In the genomic region with DNA sequence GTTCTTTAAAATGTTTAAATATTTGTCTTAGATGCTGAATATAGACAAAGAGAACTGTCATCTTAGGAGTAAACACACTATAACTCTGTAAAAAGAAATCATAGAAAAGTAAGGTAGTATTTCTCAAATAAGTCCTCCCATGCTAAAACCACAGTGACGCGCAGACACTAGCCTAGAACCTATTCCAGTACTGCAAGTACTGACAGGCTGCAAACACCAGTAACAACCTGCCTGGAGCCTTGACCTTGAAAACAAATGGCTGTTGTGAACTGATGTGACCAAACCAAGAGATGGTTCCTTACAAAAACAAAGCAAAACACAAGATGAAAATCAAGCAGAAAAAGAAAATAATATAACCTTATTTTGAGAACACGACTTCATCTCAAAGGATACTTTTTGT, we compare ENCODE assay signal across 19 cellular contexts. TPM values are rescaled to one million over a fixed set of nuclear protein-coding genes. Genes with fewer than 3 reads are reported as not detected.
A peak's percentile ranks its signal among the peaks of the same experiment; 100 is the strongest.
DNase-seq lines count a peak whose midpoint lies in the region; ATAC-seq and TF ChIP-seq lines count a peak whose summit lies in the region.
"Had no signal": no experiment of that assay in that cellular context is flagged by ENCODE, and none has a peak within 500 bp of the region (broad histone marks: within the 10 kb centered on the region; RNA-seq: fewer than 3 reads in every experiment).

No MANE protein-coding gene starts in this region.

- H3K36me3 ChIP-seq in CD4-positive, CD25-positive, alpha-beta regulatory T cell (ENCODE audit: control insufficient read depth, insufficient read depth, low read length) = peaks cover 27% of the 10 kb centered on the region
- H3K36me3 ChIP-seq: HAP-1 had no signal

- H3K4me1 Mint-ChIP-seq in CD4-positive, CD25-positive, alpha-beta regulatory T cell = peaks cover 13 to 74% (median 57%) of the 10 kb centered on the region in 4 donors
- H3K4me1 Mint-ChIP-seq in mesothelial cell of epicardium = peaks cover 27% of the 10 kb centered on the region
- H3K4me1 Mint-ChIP-seq in H9 = 0 out of 4 replicates have a peak, but pooled peaks cover 0 to 2% of the 10 kb centered on the region in 2 experiments

- H3T11ph ChIP-seq in H9 (ENCODE audit: low read length) = no peak overlapping the region

- no peak overlapping the region for H3K4me2 ChIP-seq in H9 (ENCODE audit: insufficient read depth, insufficient read length, low read length)

- no peak overlapping the region for H3K27ac ChIP-seq in CD4-positive, CD25-positive, alpha-beta regulatory T cell (ENCODE audit: insufficient read depth, low read length, poor library complexity, severe bottlenecking)
- no peak overlapping the region for H3K27ac ChIP-seq in H9 (ENCODE audit: insufficient read length, low read depth, low read length)
- H3K27ac ChIP-seq: tibial artery had no signal

- H3K9ac ChIP-seq in H9 (ENCODE audit: extremely low read depth, insufficient read length, low read length) = no peak overlapping the region

- no peak overlapping the region for H3K14ac ChIP-seq in H9 (ENCODE audit: insufficient read depth, low read length)

- intact Hi-C loops in left colon (cut with DNase I, micrococcal nuclease) = no loop called here

- no peak overlapping the region for H3K4me3 ChIP-seq in CD4-positive, CD25-positive, alpha-beta regulatory T cell (ENCODE audit: low read depth, low read length)
- H3K4me3 ChIP-seq in GM12865 (ENCODE audit: low read depth, low read length) = no peak overlapping the region; the same call in 1 of the 2 replicates
- H3K4me3 ChIP-seq: HAP-1, tibial artery had no signal

- no peaks in the 10 kb centered on the region for H3K79me1 ChIP-seq in H9 (ENCODE audit: insufficient read depth, low read depth, low read length, poor library complexity, severe bottlenecking)

- no CpG with 5 or more reads among the region's 3 CpGs for WGBS in H9 (ENCODE audit: extremely low coverage, insufficient read length, low lambda C conversion rate)

- H3K23me2 ChIP-seq in H9 (ENCODE audit: insufficient read length, low read depth, low read length, poor library complexity, severe bottlenecking) = no peaks in the 10 kb centered on the region

- ATAC-seq in CD4-positive, CD25-positive, alpha-beta regulatory T cell (ENCODE audit: low read depth in 2 of 2) = no peak
- ATAC-seq in left colon = no peak
- ATAC-seq: activated CD8-positive, alpha-beta T cell treated with anti-CD3 and anti-CD28 coated beads for 36 hours; activated T-cell treated with anti-CD3 and anti-CD28 coated beads, Interleukin-2, amount 50 U/mL, for 4 hours; left lobe of liver; stimulated activated effector memory CD8-positive, alpha-beta T cell treated with anti-CD3 and anti-CD28 coated beads, Interleukin-12 subunit alpha, Interleukin-12 subunit beta, amount 100 ng/mL, for 72 hours had no signal

- no peak overlapping the region for H2BK20ac ChIP-seq in H9 (ENCODE audit: low read depth, low read length, poor library complexity, severe bottlenecking)

- H3K79me2 ChIP-seq in H9 (ENCODE audit: insufficient read depth, low read length) = no peaks in the 10 kb centered on the region

- H3K27ac Mint-ChIP-seq in CD4-positive, CD25-positive, alpha-beta regulatory T cell = peak overlapping the region in 2 of 3 donors; percentile 43 to 61
- H3K27ac Mint-ChIP-seq in mesothelial cell of epicardium (peak overlapping the region; percentile 47), H9 (no peak overlapping the region)
- H3K27ac Mint-ChIP-seq: stimulated activated effector memory CD8-positive, alpha-beta T cell treated with anti-CD3 and anti-CD28 coated beads, Interleukin-12 subunit alpha, Interleukin-12 subunit beta, amount 100 ng/mL, for 72 hours had no signal

- H3K9me3 ChIP-seq in CD4-positive, CD25-positive, alpha-beta regulatory T cell (ENCODE audit: control insufficient read depth in 2 of 2, low read length in 2 of 2) = peaks cover 0 to 1% of the 10 kb centered on the region in 2 experiments
- no peaks in the 10 kb centered on the region for H3K9me3 ChIP-seq in H9 (ENCODE audit: control insufficient read depth, low read depth, low read length)
- H3K9me3 ChIP-seq: HAP-1, tibial artery had no signal

- peaks cover 0 to 3% (median 0%) of the 10 kb centered on the region in 7 donors for H3K9me3 Mint-ChIP-seq in CD4-positive, CD25-positive, alpha-beta regulatory T cell
- H3K9me3 Mint-ChIP-seq in mesothelial cell of epicardium (peaks cover 19% of the 10 kb centered on the region), H9 (peaks cover 3 to 4% of the 10 kb centered on the region in 2 experiments; a peak in 2 of 5 replicates)
- H3K9me3 Mint-ChIP-seq: activated T-cell treated with anti-CD3 and anti-CD28 coated beads, Interleukin-2, amount 50 U/mL, for 4 hours; stimulated activated effector memory CD8-positive, alpha-beta T cell treated with anti-CD3 and anti-CD28 coated beads, Interleukin-12 subunit alpha, Interleukin-12 subunit beta, amount 100 ng/mL, for 72 hours had no signal

- H2BK15ac ChIP-seq in H9 (ENCODE audit: low read depth, low read length) = no peak overlapping the region

- no peak overlapping the region for H4K8ac ChIP-seq in H9 (replicated peaks; ENCODE audit: insufficient read length, low read depth, low read length)

- no peak overlapping the region for H3K23ac ChIP-seq in H9 (ENCODE audit: insufficient read length, low read depth, low read length)

- H2BK5ac ChIP-seq in H9 (ENCODE audit: insufficient read length, low read length) = no peak overlapping the region

- no peak overlapping the region for H2AK5ac ChIP-seq in H9 (ENCODE audit: insufficient read length, low read length)

- no peak overlapping the region for H4K5ac ChIP-seq in H9 (ENCODE audit: insufficient read length, low read depth, low read length)

- no peak overlapping the region for H4K91ac ChIP-seq in H9 (ENCODE audit: insufficient read length, low read depth, low read length)

- H3K4me3 Mint-ChIP-seq in CD4-positive, CD25-positive, alpha-beta regulatory T cell = peak overlapping the region in 1 of 4 donors; percentile 6
- H3K4me3 Mint-ChIP-seq in mesothelial cell of epicardium (no peak overlapping the region), H9 (no peak overlapping the region)
- H3K4me3 Mint-ChIP-seq: activated CD8-positive, alpha-beta T cell treated with anti-CD3 and anti-CD28 coated beads for 36 hours; activated T-cell treated with anti-CD3 and anti-CD28 coated beads, Interleukin-2, amount 50 U/mL, for 4 hours; stimulated activated effector memory CD8-positive, alpha-beta T cell treated with anti-CD3 and anti-CD28 coated beads, Interleukin-12 subunit alpha, Interleukin-12 subunit beta, amount 100 ng/mL, for 72 hours had no signal

- no peaks in the 10 kb centered on the region for H4K20me1 ChIP-seq in H9 (ENCODE audit: control insufficient read depth, insufficient read depth, insufficient read length)

- no peak overlapping the region for H2AFZ ChIP-seq in H9 (ENCODE audit: low read length)

- no peaks in the 10 kb centered on the region for H3K27me3 ChIP-seq in CD4-positive, CD25-positive, alpha-beta regulatory T cell (ENCODE audit: control insufficient read depth, insufficient read depth, low read length)
- H3K27me3 ChIP-seq in H9 (ENCODE audit: insufficient read depth, low read length) = no peaks in the 10 kb centered on the region
- H3K27me3 ChIP-seq: tibial artery had no signal

- DNase-seq in CD4-positive, CD25-positive, alpha-beta regulatory T cell = no peak
- DNase-seq in GM12865 (ENCODE audit: low read depth) = peak; percentile 62
- DNase-seq in amniotic epithelial cell (ENCODE audit: low read depth) = peak; percentile 53
- no peak for DNase-seq in mesothelial cell of epicardium (ENCODE audit: low spot score in 2 of 2, unreplicated experiment in 2 of 2)
- no peak for DNase-seq in NAMALWA (ENCODE audit: low spot score)
- no peak for DNase-seq in H9
- DNase-seq in left colon = no peak
- DNase-seq: activated CD8-positive, alpha-beta T cell treated with anti-CD3 and anti-CD28 coated beads for 36 hours; activated naive CD4-positive, alpha-beta T cell treated with anti-CD3 and anti-CD28 coated beads, Interleukin-2, amount 50 U/mL, for 16 hours; activated T-cell treated with anti-CD3 and anti-CD28 coated beads, Interleukin-2, amount 50 U/mL, for 4 hours; effector CD8-positive, alpha-beta T cell; head of caudate nucleus; NCI-H1417 treated with DMSO at 0.1 percent for 48 hours; NCI-H524; T-helper 1 cell; tibial artery had no signal

- H3K4me1 ChIP-seq in CD4-positive, CD25-positive, alpha-beta regulatory T cell (ENCODE audit: control insufficient read depth, insufficient read depth, low read length, poor library complexity, severe bottlenecking) = peaks cover 24% of the 10 kb centered on the region
- H3K4me1 ChIP-seq in H9 (ENCODE audit: insufficient read depth, low read length) = no peaks in the 10 kb centered on the region

- H3K4ac ChIP-seq in H9 (ENCODE audit: low read depth, low read length) = no peak overlapping the region

- H3K18ac ChIP-seq in H9 (ENCODE audit: insufficient read length, low read depth, low read length) = no peak overlapping the region

- peaks cover 25% of the 10 kb centered on the region for H3K36me3 Mint-ChIP-seq in CD4-positive, CD25-positive, alpha-beta regulatory T cell
- H3K36me3 Mint-ChIP-seq in mesothelial cell of epicardium (peaks cover 39% of the 10 kb centered on the region), H9 (ENCODE audit: insufficient read depth in 1 of 3, low read depth in 3 of 3) (peaks cover 2 to 16% (median 8%) of the 10 kb centered on the region in 3 experiments; a peak in 4 of 7 replicates)

- no peak for TF ChIP-seq CTCF in GM12865 (IDR thresholded peaks at IDR 0.05; ENCODE audit: insufficient read depth, low read depth, low read length, missing control alignments)
- no peak for TF ChIP-seq CTCF in mesothelial cell of epicardium (IDR thresholded peaks at IDR 0.05; ENCODE audit: unreplicated experiment)
- no peak for TF ChIP-seq CTCF in H9 (conservative IDR thresholded peaks at IDR 0.05)

- H2BK120ac ChIP-seq in H9 (ENCODE audit: low read depth, low read length, poor library complexity, severe bottlenecking) = no peak overlapping the region

- no peaks in the 10 kb centered on the region for H3K27me3 Mint-ChIP-seq in CD4-positive, CD25-positive, alpha-beta regulatory T cell
- no peaks in the 10 kb centered on the region for H3K27me3 Mint-ChIP-seq in mesothelial cell of epicardium (ENCODE audit: low read depth)
- H3K27me3 Mint-ChIP-seq in H9 (ENCODE audit: low read depth) = peaks cover 2% of the 10 kb centered on the region
- H3K27me3 Mint-ChIP-seq: activated CD8-positive, alpha-beta T cell treated with anti-CD3 and anti-CD28 coated beads for 36 hours had no signal

- H2BK12ac ChIP-seq in H9 (ENCODE audit: insufficient read length, low read depth, low read length) = no peak overlapping the region

- no peak overlapping the region for H3K56ac ChIP-seq in H9 (ENCODE audit: insufficient read length, low read depth, low read length)

RNA-seq across cellular contexts. Expression of gene TIFA, which starts 8.5 kb away (rescaled TPM):
- 32.1 TPM for total RNA-seq in CD4-positive, CD25-positive, alpha-beta regulatory T cell
- 10 to 100 TPM; 51.3 to 82.3 (median 63.9) TPM for polyA plus RNA-seq in CD4-positive, CD25-positive, alpha-beta regulatory T cell
- total RNA-seq in mesothelial cell of epicardium (12.0 to 12.4 TPM (median 12.3 TPM) in 3 replicates), H9 (2021) (1.8 and 2.3 TPM in 2 replicates), left colon (1 to 10 TPM; 4.0 to 7.0 TPM)

RNA-seq across cellular contexts. Expression of gene ALPK1, which starts 19.9 kb away (rescaled TPM):
- 6.2 TPM for total RNA-seq in CD4-positive, CD25-positive, alpha-beta regulatory T cell
- 1 to 10 TPM in 2 of 4 donors, under 1 TPM in 2; 0.23 to 1.4 (median 0.69) TPM for polyA plus RNA-seq in CD4-positive, CD25-positive, alpha-beta regulatory T cell
- total RNA-seq in mesothelial cell of epicardium (25.7 to 26.9 TPM (median 26.3 TPM) in 3 replicates), H9 (2021) (0.17 and 0.50 TPM in 2 replicates), left colon (10 to 100 TPM; 23.0 to 26.3 TPM)

RNA-seq across cellular contexts. Expression of gene AP1AR, which starts 45.6 kb away (rescaled TPM):
- total RNA-seq in CD4-positive, CD25-positive, alpha-beta regulatory T cell = 10.9 TPM
- polyA plus RNA-seq in CD4-positive, CD25-positive, alpha-beta regulatory T cell = 10 to 100 TPM; 19.2 to 20.7 (median 19.6) TPM
- total RNA-seq in mesothelial cell of epicardium (15.3 to 15.5 TPM (median 15.4 TPM) in 3 replicates), H9 (2021) (23.5 and 24.2 TPM in 2 replicates), left colon (10 to 100 TPM; 35.2 to 43.8 TPM)

Comparison
In these comparisons a context has a peak if more than half of its experiments do, and no peak if none do; other contexts are left out.
1. DNase-seq: peak in GM12865 (single experiment) and amniotic epithelial cell (single experiment); none in CD4-positive, CD25-positive, alpha-beta regulatory T cell (0 of 3), mesothelial cell of epicardium (0 of 2), NAMALWA (single experiment), H9 (single experiment) and left colon (0 of 2).
2. H3K27ac Mint-ChIP-seq: peak in CD4-positive, CD25-positive, alpha-beta regulatory T cell (2 of 3) and mesothelial cell of epicardium (single experiment); none in H9 (0 of 3).